In genomic region chr4:88414755-88415154, GRCh38 we compare ENCODE assay signal across 28 cellular contexts.
"Had no signal": no experiment of that assay in that cellular context is flagged by ENCODE, and none has a peak within 500 bp of the region (broad histone marks: within the 10 kb centered on the region; RNA-seq: fewer than 3 reads in every experiment).

No MANE protein-coding gene starts in this region.

- H3K4me1 ChIP-seq: neural progenitor cell, parathyroid adenoma, psoas muscle, right lobe of liver, sigmoid colon, stomach, thyroid gland, tibial nerve, upper lobe of left lung, vagina had no signal

- H3K4me3 Mint-ChIP-seq: natural killer cell; nephron; neural progenitor cell; stimulated activated effector memory CD8-positive, alpha-beta T cell treated with anti-CD3 and anti-CD28 coated beads, Interleukin-12 subunit alpha, Interleukin-12 subunit beta, amount 100 ng/mL, for 72 hours; stimulated activated naive B cell treated with anti-CD40 and anti-IgM and Interleukin-4, amounts not matched to agents 10 μg/mL and 1 μg/mL and 100 μg/mL, for 72 hours; stimulated activated naive CD8-positive, alpha-beta T cell treated with anti-CD3 and anti-CD28 coated beads, Interleukin-15, Interleukin-2, amounts not matched to agents 100 ng/mL and 50 ng/mL, for 24 hours had no signal

- DNase-seq: natural killer cell; occipital lobe; ovary; posterior cingulate gyrus; psoas muscle; right cardiac atrium; right lobe of liver; sigmoid colon; small intestine; stimulated activated CD4-positive, alpha-beta T cell treated with anti-CD3 and anti-CD28 coated beads, Interleukin-15, amount 100 ng/mL, for 24 hours; stimulated activated CD4-positive, alpha-beta T cell treated with anti-CD3 and anti-CD28 coated beads, Interleukin-2, amount 100 ng/mL, for 24 hours; stimulated activated CD4-positive, alpha-beta T cell treated with anti-CD3 and anti-CD28 coated beads, Interleukin-2, amount 100 ng/mL, for 48 hours; stimulated activated CD4-positive, alpha-beta T cell treated with anti-CD3 and anti-CD28 coated beads, Interleukin-4, amount 100 ng/mL, for 24 hours; stimulated activated naive B cell treated with anti-CD40 and anti-IgM and Interleukin-4, amounts not matched to agents 10 μg/mL and 1 μg/mL and 100 μg/mL, for 72 hours; stimulated activated naive CD4-positive, alpha-beta T cell treated with Interleukin-2 at 50 U/mL for 16 hours; stomach; thyroid gland; trophoblast cell; upper lobe of left lung had no signal

- H3K27ac ChIP-seq: neural progenitor cell, ovary, parathyroid adenoma, psoas muscle, right lobe of liver, sigmoid colon, stomach, thoracic aorta, thyroid gland, tibial nerve, upper lobe of left lung, vagina had no signal

- H3K27me3 Mint-ChIP-seq: progenitor cell of endocrine pancreas; stimulated activated naive B cell treated with anti-CD40 and anti-IgM and Interleukin-4, amounts not matched to agents 10 μg/mL and 1 μg/mL and 100 μg/mL, for 72 hours; stimulated activated naive CD8-positive, alpha-beta T cell treated with anti-CD3 and anti-CD28 coated beads, Interleukin-15, Interleukin-2, amounts not matched to agents 100 ng/mL and 50 ng/mL, for 24 hours had no signal

- H3K79me2 ChIP-seq: parathyroid adenoma had no signal

- ATAC-seq: natural killer cell; psoas muscle; right cardiac atrium; right lobe of liver; stimulated activated effector memory CD8-positive, alpha-beta T cell treated with anti-CD3 and anti-CD28 coated beads, Interleukin-12 subunit alpha, Interleukin-12 subunit beta, amount 100 ng/mL, for 72 hours; stimulated activated naive B cell treated with anti-CD40 and anti-IgM and Interleukin-4, amounts not matched to agents 10 μg/mL and 1 μg/mL and 100 μg/mL, for 72 hours had no signal

- H3K9me3 ChIP-seq: ovary, psoas muscle, right lobe of liver, sigmoid colon, stomach, thoracic aorta, thyroid gland, tibial nerve, upper lobe of left lung, vagina had no signal

- H3K4me2 ChIP-seq: neural progenitor cell had no signal

- H3K4me1 Mint-ChIP-seq: natural killer cell; nephron; neural progenitor cell; stimulated activated naive B cell treated with anti-CD40 and anti-IgM and Interleukin-4, amounts not matched to agents 10 μg/mL and 1 μg/mL and 100 μg/mL, for 72 hours had no signal

- H2AFZ ChIP-seq: neural progenitor cell, parathyroid adenoma had no signal

- H3K27me3 ChIP-seq: neural progenitor cell, ovary, right lobe of liver, sigmoid colon, stomach, thyroid gland, tibial nerve, upper lobe of left lung, vagina had no signal

- H3K27ac Mint-ChIP-seq: natural killer cell; nephron; neural progenitor cell; progenitor cell of endocrine pancreas; stimulated activated effector memory CD8-positive, alpha-beta T cell treated with anti-CD3 and anti-CD28 coated beads, Interleukin-12 subunit alpha, Interleukin-12 subunit beta, amount 100 ng/mL, for 72 hours; stimulated activated naive B cell treated with anti-CD40 and anti-IgM and Interleukin-4, amounts not matched to agents 10 μg/mL and 1 μg/mL and 100 μg/mL, for 72 hours; stimulated activated naive CD8-positive, alpha-beta T cell treated with anti-CD3 and anti-CD28 coated beads, Interleukin-15, Interleukin-2, amounts not matched to agents 100 ng/mL and 50 ng/mL, for 24 hours had no signal

- H3K9ac ChIP-seq: neural progenitor cell, parathyroid adenoma had no signal

- H3K9me3 Mint-ChIP-seq: natural killer cell; nephron; neural progenitor cell; stimulated activated effector memory CD8-positive, alpha-beta T cell treated with anti-CD3 and anti-CD28 coated beads, Interleukin-12 subunit alpha, Interleukin-12 subunit beta, amount 100 ng/mL, for 72 hours; stimulated activated naive CD8-positive, alpha-beta T cell treated with anti-CD3 and anti-CD28 coated beads, Interleukin-15, Interleukin-2, amounts not matched to agents 100 ng/mL and 50 ng/mL, for 24 hours had no signal

- H3K36me3 ChIP-seq: neural progenitor cell, ovary, right lobe of liver, sigmoid colon, thoracic aorta, thyroid gland, vagina had no signal

- H3K36me3 Mint-ChIP-seq: neural progenitor cell had no signal

- H3K4me3 ChIP-seq: neural progenitor cell, ovary, psoas muscle, right lobe of liver, sigmoid colon, stomach, thoracic aorta, thyroid gland, tibial nerve, upper lobe of left lung, vagina had no signal
